ENCODE assay signal across 11 cellular contexts in genomic region chr11:128714881-128715280, GRCh38. TPM values are rescaled to one million over a fixed set of nuclear protein-coding genes. Genes with fewer than 3 reads are reported as not detected.
DNase-seq lines count a peak whose midpoint lies in the region; ATAC-seq and TF ChIP-seq lines count a peak whose summit lies in the region.
"Had no signal": no experiment of that assay in that cellular context is flagged by ENCODE, and none has a peak within 500 bp of the region (broad histone marks: within the 10 kb centered on the region; RNA-seq: fewer than 3 reads in every experiment).

No MANE protein-coding gene starts in this region.

- no peak for TF ChIP-seq EP300 in ovary (IDR thresholded peaks at IDR 0.05)

- H3K9me3 Mint-ChIP-seq in naive thymus-derived CD8-positive, alpha-beta T cell: no peaks in the 10 kb centered on the region

- peaks cover 0 to 12% (median 0%) of the 10 kb centered on the region in 11 experiments; a peak in 7 of 22 replicates for H3K9me3 ChIP-seq in BLaER1 treated with 17β-estradiol and CSF1 and Interleukin-3, amounts not matched to agents 10 nM and 100 nM (replicated peaks in 1 of 11)
- H3K9me3 ChIP-seq in ovary (no peaks in the 10 kb centered on the region), ascending aorta (no peaks in the 10 kb centered on the region)

- peak overlapping the region in 10 of 11 experiments; percentile 87 to 98 (median 95); a peak in 16 of 22 replicates for H3K27ac ChIP-seq in BLaER1 treated with 17β-estradiol and CSF1 and Interleukin-3, amounts not matched to agents 10 nM and 100 nM
- H3K27ac ChIP-seq in brain microvascular endothelial cell (peak overlapping the region; percentile 86), ovary (no peak overlapping the region), ascending aorta (peak overlapping the region in 1 of 2 donors; percentile 55)

- peaks cover 97 to 100% (median 99%) of the 10 kb centered on the region in 10 experiments for H3K4me1 ChIP-seq in BLaER1 treated with 17β-estradiol and CSF1 and Interleukin-3, amounts not matched to agents 10 nM and 100 nM
- H3K4me1 ChIP-seq in ovary (ENCODE audit: insufficient read depth) (no peaks in the 10 kb centered on the region), ascending aorta (peaks cover 14 to 18% of the 10 kb centered on the region in 2 donors)

- in situ Hi-C loops in brain microvascular endothelial cell (cut with HindIII; ENCODE audit: low pct_ligation_motif_present, low sequenced_read_pairs): no loop called here

- no peak for TF ChIP-seq POLR2A in ovary (IDR thresholded peaks at IDR 0.05)

- DNase-seq in HT1080 (ENCODE audit: low read depth) (peak; percentile 51), brain microvascular endothelial cell (peak; percentile 95), ovary (no peak), ascending aorta (ENCODE audit: low spot score in 2 of 2) (no peak)
- DNase-seq in naive thymus-derived CD8-positive, alpha-beta T cell: no peak
- DNase-seq in effector CD8-positive, alpha-beta T cell (lab: John Stamatoyannopoulos, UW): no peak
- DNase-seq: dorsolateral prefrontal cortex; nephron progenitor cell; stimulated activated CD8-positive, alpha-beta memory T cell treated with anti-CD3 and anti-CD28 coated beads, Interleukin-4, amount 100 ng/mL, for 48 hours had no signal

- peak overlapping the region in 8 of 11 experiments; percentile 71 to 92 (median 80); a peak in 13 of 22 replicates for H3K9ac ChIP-seq in BLaER1 treated with 17β-estradiol and CSF1 and Interleukin-3, amounts not matched to agents 10 nM and 100 nM

- POLR2A ChIA-PET in naive thymus-derived CD8-positive, alpha-beta T cell (lab: Charles Lee): interaction anchor here (0.9 to 6.9 kb wide), 6 partner anchors 11 to 30 kb away, joined by 3 to 75 read pairs (median 5); partner anchors contain the start of gene FLI1

- no peak for TF ChIP-seq CTCF in brain microvascular endothelial cell (IDR thresholded peaks at IDR 0.05; ENCODE audit: low read depth, low read length, missing control alignments)
- TF ChIP-seq CTCF in ovary (IDR thresholded peaks at IDR 0.05): no peak
- no peak for TF ChIP-seq CTCF in ascending aorta (IDR thresholded peaks at IDR 0.05)

- H3K4me3 ChIP-seq in BLaER1 treated with 17β-estradiol and CSF1 and Interleukin-3, amounts not matched to agents 10 nM and 100 nM: peak overlapping the region in 5 of 10 experiments; percentile 26 to 52 (median 49); a peak in 6 of 20 replicates
- H3K4me3 ChIP-seq in brain microvascular endothelial cell (ENCODE audit: low read depth, low read length) (no peak overlapping the region), ovary (no peak overlapping the region), ascending aorta (no peak overlapping the region)
- H3K4me3 ChIP-seq: dorsolateral prefrontal cortex had no signal

- H3K4me2 ChIP-seq in BLaER1 treated with 17β-estradiol and CSF1 and Interleukin-3, amounts not matched to agents 10 nM and 100 nM: peak overlapping the region; percentile 89 to 100 (median 98)

- H3K27me3 Mint-ChIP-seq in naive thymus-derived CD8-positive, alpha-beta T cell: no peaks in the 10 kb centered on the region

- intact Hi-C loops in ovary (cut with DNase I): no loop called here
- intact Hi-C loops in ascending aorta (cut with DNase I): no loop called here

- no peak for ATAC-seq in naive thymus-derived CD8-positive, alpha-beta T cell
- no peak for ATAC-seq in GM21723 (IDR thresholded peaks at IDR 0.05; ENCODE audit: unreplicated experiment)

- WGBS in ovary, 3 donors: 76 to 82% (median 81%) methylated on average over 9 of the region's 9 CpGs

- H4K20me1 ChIP-seq in BLaER1 treated with 17β-estradiol and CSF1 and Interleukin-3, amounts not matched to agents 10 nM and 100 nM: peaks cover 63 to 100% (median 96%) of the 10 kb centered on the region in 11 experiments

- peak overlapping the region; percentile 93 to 99 (median 97) for H3K27ac Mint-ChIP-seq in naive thymus-derived CD8-positive, alpha-beta T cell
- H3K27ac Mint-ChIP-seq: nephron progenitor cell had no signal

- peaks cover 0 to 99% (median 84%) of the 10 kb centered on the region in 11 experiments; a peak in 21 of 22 replicates for H3K36me3 ChIP-seq in BLaER1 treated with 17β-estradiol and CSF1 and Interleukin-3, amounts not matched to agents 10 nM and 100 nM
- H3K36me3 ChIP-seq in brain microvascular endothelial cell (replicated peaks): no peaks in the 10 kb centered on the region
- H3K36me3 ChIP-seq in ovary: no peaks in the 10 kb centered on the region
- no peaks in the 10 kb centered on the region for H3K36me3 ChIP-seq in ascending aorta

- H3K36me3 Mint-ChIP-seq in naive thymus-derived CD8-positive, alpha-beta T cell: peaks cover 0 to 10% (median 3%) of the 10 kb centered on the region in 3 donors

- no peaks in the 10 kb centered on the region for H3K27me3 ChIP-seq in BLaER1 treated with 17β-estradiol and CSF1 and Interleukin-3, amounts not matched to agents 10 nM and 100 nM
- H3K27me3 ChIP-seq in brain microvascular endothelial cell (replicated peaks) (no peaks in the 10 kb centered on the region), ovary (no peaks in the 10 kb centered on the region), ascending aorta (no peaks in the 10 kb centered on the region)

- H3K4me1 Mint-ChIP-seq in naive thymus-derived CD8-positive, alpha-beta T cell: peaks cover 70 to 97% (median 93%) of the 10 kb centered on the region in 4 donors

- H3K4me3 Mint-ChIP-seq in naive thymus-derived CD8-positive, alpha-beta T cell: peak overlapping the region in 8 of 10 donors; percentile 1 to 88 (median 40)

RNA-seq across cellular contexts. Expression of gene FLI1, which starts 21.0 kb away (rescaled TPM):
- 47.8 and 62.6 TPM in 2 replicates for total RNA-seq in HT1080 (2014; rRNA removed; shearing (Covaris generic))
- 23.2 and 25.3 TPM in 2 replicates for polyA plus RNA-seq in HT1080 (2015; cell fraction: cytosol; rRNA removed)
- 20.8 and 25.0 TPM in 2 replicates for polyA plus RNA-seq in HT1080 (2015; cell fraction: nucleus; rRNA removed)
- 10 to 100 TPM; 87.7 to 87.9 TPM for total RNA-seq in naive thymus-derived CD8-positive, alpha-beta T cell
- polyA plus RNA-seq in naive thymus-derived CD8-positive, alpha-beta T cell: 10 to 100 TPM; 54.9 to 64.5 (median 58.7) TPM
- total RNA-seq in ovary: 10 to 100 TPM in 4 of 7 donors, 1 to 10 TPM in 3; 4.0 to 18.4 (median 12.1) TPM
- polyA plus RNA-seq in ovary: 10 to 100 TPM; 12.3 to 22.5 TPM
- 86.4 TPM for total RNA-seq in ascending aorta

Comparison
In these comparisons a context has a peak if more than half of its experiments do, and no peak if none do; other contexts are left out.
1. H3K27ac ChIP-seq: peak in BLaER1 treated with 17β-estradiol and CSF1 and Interleukin-3, amounts not matched to agents 10 nM and 100 nM (10 of 11) and brain microvascular endothelial cell (single experiment); none in ovary (0 of 2).
2. DNase-seq: peak in HT1080 (single experiment) and brain microvascular endothelial cell (single experiment); none in naive thymus-derived CD8-positive, alpha-beta T cell (0 of 10), ovary (0 of 5), effector CD8-positive, alpha-beta T cell (single experiment) and ascending aorta (0 of 2).